In genomic region chr11:46555269-46556054, GRCh38 we compare ENCODE assay signal across 9 cellular contexts. TPM values are rescaled to one million over a fixed set of nuclear protein-coding genes. Genes with fewer than 3 reads are reported as not detected.
A peak's percentile ranks its signal among the peaks of the same experiment; 100 is the strongest.
DNase-seq lines count a peak whose midpoint lies in the region; ATAC-seq and TF ChIP-seq lines count a peak whose summit lies in the region.
"Had no signal": no experiment of that assay in that cellular context is flagged by ENCODE, and none has a peak within 500 bp of the region (broad histone marks: within the 10 kb centered on the region; RNA-seq: fewer than 3 reads in every experiment).

No MANE protein-coding gene starts in this region.

- H3K27ac ChIP-seq in 22Rv1 (peak overlapping the region; percentile 70), VCaP (peak overlapping the region; percentile 83)

- ATAC-seq in GM21619 (IDR thresholded peaks at IDR 0.05; ENCODE audit: unreplicated experiment): peak; percentile 54
- peak; percentile 28 for ATAC-seq in left colon

- DNase-seq in left colon: no peak
- DNase-seq in NCI-H446 treated with DMSO at 0.1 percent for 48 hours (lab: John Stamatoyannopoulos, UW): no peak
- DNase-seq in hippocampal formation (lab: John Stamatoyannopoulos, UW): no peak
- no peak for DNase-seq in glomerular visceral epithelial cell (ENCODE audit: extremely low spot score)
- DNase-seq in NCI-H69 (lab: John Stamatoyannopoulos, UW): no peak
- DNase-seq: activated T-cell treated with anti-CD3 and anti-CD28 coated beads, Interleukin-2, amount 50 U/mL, for 4 hours had no signal

- intact Hi-C loops in left colon (cut with DNase I, micrococcal nuclease): no loop called here

- no peak for TF ChIP-seq CTCF in 22Rv1 (IDR thresholded peaks at IDR 0.05)
- no peak for TF ChIP-seq CTCF in VCaP (conservative IDR thresholded peaks at IDR 0.05)

RNA-seq across cellular contexts. Expression of gene AMBRA1, which starts 38.4 kb away (rescaled TPM):
- total RNA-seq in left colon: 10 to 100 TPM; 39.4 to 40.1 TPM
